8 cellular contexts compared by ENCODE assay signal in genomic region chr1:108199781-108200626, GRCh38. TPM values are rescaled to one million over a fixed set of nuclear protein-coding genes. Genes with fewer than 3 reads are reported as not detected.
DNase-seq lines count a peak whose midpoint lies in the region; ATAC-seq and TF ChIP-seq lines count a peak whose summit lies in the region.

Gene SLC25A24, minus strand, starts transcription at chr1:108200343. Its CDS starts 205 bp downstream, at chr1:108200138.

- H3K4me3 ChIP-seq in coronary artery, result peak within 1 kb of the TSS; percentile 88

- DNase-seq in NCI-H345 (lab: John Stamatoyannopoulos, UW), result peak; percentile 88
- peak; percentile 78 for DNase-seq in activated CD4-positive, alpha-beta T cell treated with anti-CD3 and anti-CD28 coated beads for 48 hours
- DNase-seq in coronary artery (ENCODE audit: low spot score), result peak; percentile 86
- peak; percentile 87 to 89 for DNase-seq in left colon
- DNase-seq in stimulated activated CD4-positive, alpha-beta T cell treated with anti-CD3 and anti-CD28 coated beads, Interleukin-1b, Interleukin-23, amount 100 ng/mL, for 48 hours, result peak; percentile 70

- H3K27ac ChIP-seq in 22Rv1 (peak within 1 kb of the TSS; percentile 75), coronary artery (peak within 1 kb of the TSS; percentile 93)

- ATAC-seq in GM18499 (IDR thresholded peaks at IDR 0.05; ENCODE audit: insufficient read depth, unreplicated experiment), result peak; percentile 45
- ATAC-seq in HG03039 (IDR thresholded peaks at IDR 0.05; ENCODE audit: unreplicated experiment), result peak; percentile 70
- ATAC-seq in left colon, result peak; percentile 88

- TF ChIP-seq CTCF in 22Rv1 (IDR thresholded peaks at IDR 0.05), result no peak
- TF ChIP-seq CTCF in coronary artery (IDR thresholded peaks at IDR 0.05), result no peak

- intact Hi-C loops in left colon (cut with DNase I, micrococcal nuclease), result no loop called here

RNA-seq across cellular contexts. Expression of gene SLC25A24, which starts in this region (rescaled TPM):
- total RNA-seq in left colon, result 10 to 100 TPM; 81.2 to 89.0 TPM

Comparison
In these comparisons a context has a peak if more than half of its experiments do, and no peak if none do; other contexts are left out.
1. Peak in every context shown above with its lines: DNase-seq, ATAC-seq, H3K4me3 ChIP-seq and H3K27ac ChIP-seq.